Comparison of ENCODE assay signal across 13 cellular contexts in the genomic region with DNA sequence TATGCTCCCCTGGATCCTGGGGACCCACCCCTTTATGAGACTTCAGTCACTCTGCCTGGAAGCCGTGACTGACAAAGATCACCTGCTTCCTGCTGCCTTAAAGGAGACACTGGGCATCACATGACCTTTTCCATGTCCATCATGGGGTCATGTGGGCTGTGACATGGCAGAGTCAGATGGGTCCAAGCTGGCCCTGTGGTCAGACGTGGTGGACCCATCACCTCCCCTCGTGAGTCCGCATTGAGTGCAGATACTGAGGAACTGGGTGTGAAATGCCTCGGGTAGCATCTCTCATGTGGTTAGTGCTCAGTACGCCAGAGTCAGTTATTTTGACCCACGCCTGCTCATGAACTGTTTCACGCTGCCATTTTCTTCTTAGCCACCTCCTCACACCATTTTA. TPM values are rescaled to one million over a fixed set of nuclear protein-coding genes. Genes with fewer than 3 reads are reported as not detected.
DNase-seq lines count a peak whose midpoint lies in the region; ATAC-seq, FAIRE-seq and TF ChIP-seq lines count a peak whose summit lies in the region.
"Had no signal": no experiment of that assay in that cellular context is flagged by ENCODE, and none has a peak within 500 bp of the region (broad histone marks: within the 10 kb centered on the region; RNA-seq: fewer than 3 reads in every experiment).

No MANE protein-coding gene starts in this region.

- no peaks in the 10 kb centered on the region for H3K4me1 ChIP-seq in naive thymus-derived CD4-positive, alpha-beta T cell (ENCODE audit: control insufficient read depth in 2 of 2, insufficient read depth in 2 of 2, low read length in 2 of 2)

- no peak overlapping the region for H3K4me3 Mint-ChIP-seq in activated CD8-positive, alpha-beta T cell treated with anti-CD3 and anti-CD28 coated beads for 36 hours
- no peak overlapping the region for H3K4me3 Mint-ChIP-seq in activated CD8-positive, alpha-beta T cell treated with anti-CD3 and anti-CD28 coated beads, Interleukin-2, amount 10 ng/mL, durations not matched to agents 7 days and 5 days
- H3K4me3 Mint-ChIP-seq in activated T-helper 17 cell treated with anti-CD3 and anti-CD28 coated beads, Interleukin-2, amount 50 U/mL, for 72 hours, result no peak overlapping the region
- no peak overlapping the region for H3K4me3 Mint-ChIP-seq in memory B cell
- H3K4me3 Mint-ChIP-seq in naive thymus-derived CD4-positive, alpha-beta T cell, result no peak overlapping the region
- H3K4me3 Mint-ChIP-seq: HFFc6 had no signal

- no peak for TF ChIP-seq CTCF in activated CD8-positive, alpha-beta T cell treated with anti-CD3 and anti-CD28 coated beads for 36 hours (IDR thresholded peaks at IDR 0.05)
- TF ChIP-seq CTCF in D721Med (IDR thresholded peaks at IDR 0.05; ENCODE audit: insufficient read depth, missing control alignments), result no peak

- FAIRE-seq in D721Med (lab: Jason Lieb, UNC), result no peak

- intact Hi-C loops in activated CD8-positive, alpha-beta T cell treated with anti-CD3 and anti-CD28 coated beads for 36 hours (cut with micrococcal nuclease), result no loop called here
- intact Hi-C loops in naive thymus-derived CD4-positive, alpha-beta T cell (cut with micrococcal nuclease), result no loop called here

- peaks cover 0 to 5% (median 0%) of the 10 kb centered on the region in 3 experiments for H3K36me3 ChIP-seq in naive thymus-derived CD4-positive, alpha-beta T cell (ENCODE audit: control insufficient read depth in 2 of 3, insufficient read depth in 3 of 3, low read length in 3 of 3)

- POLR2A ChIA-PET in activated CD8-positive, alpha-beta T cell treated with anti-CD3 and anti-CD28 coated beads for 36 hours (lab: Charles Lee), result no interaction called here
- POLR2A ChIA-PET in activated CD8-positive, alpha-beta T cell treated with anti-CD3 and anti-CD28 coated beads, Interleukin-2, amount 10 ng/mL, durations not matched to agents 7 days and 5 days (lab: Charles Lee), result interaction anchor here (1.0 kb wide), 1 partner anchor 9 kb away, joined by 3 read pairs; no protein-coding TSS in a partner anchor
- POLR2A ChIA-PET in naive thymus-derived CD4-positive, alpha-beta T cell (lab: Charles Lee), result no interaction called here

- H3K9me3 Mint-ChIP-seq in activated CD8-positive, alpha-beta T cell treated with anti-CD3 and anti-CD28 coated beads for 36 hours, result no peaks in the 10 kb centered on the region
- H3K9me3 Mint-ChIP-seq in activated CD8-positive, alpha-beta T cell treated with anti-CD3 and anti-CD28 coated beads, Interleukin-2, amount 10 ng/mL, durations not matched to agents 7 days and 5 days (ENCODE audit: insufficient read depth), result no peaks in the 10 kb centered on the region
- no peaks in the 10 kb centered on the region for H3K9me3 Mint-ChIP-seq in activated T-helper 17 cell treated with anti-CD3 and anti-CD28 coated beads, Interleukin-2, amount 50 U/mL, for 72 hours
- no peaks in the 10 kb centered on the region for H3K9me3 Mint-ChIP-seq in memory B cell
- H3K9me3 Mint-ChIP-seq in naive thymus-derived CD4-positive, alpha-beta T cell, result no peaks in the 10 kb centered on the region
- H3K9me3 Mint-ChIP-seq: HFFc6 had no signal

- CTCF ChIA-PET in activated CD8-positive, alpha-beta T cell treated with anti-CD3 and anti-CD28 coated beads for 36 hours (lab: Charles Lee), result no interaction called here
- CTCF ChIA-PET in activated CD8-positive, alpha-beta T cell treated with anti-CD3 and anti-CD28 coated beads, Interleukin-2, amount 10 ng/mL, durations not matched to agents 7 days and 5 days (lab: Charles Lee), result no interaction called here
- CTCF ChIA-PET in naive thymus-derived CD4-positive, alpha-beta T cell (lab: Charles Lee), result no interaction called here

- peaks cover 3% of the 10 kb centered on the region for H3K4me1 Mint-ChIP-seq in activated CD8-positive, alpha-beta T cell treated with anti-CD3 and anti-CD28 coated beads for 36 hours (ENCODE audit: low read depth)
- H3K4me1 Mint-ChIP-seq in activated CD8-positive, alpha-beta T cell treated with anti-CD3 and anti-CD28 coated beads, Interleukin-2, amount 10 ng/mL, durations not matched to agents 7 days and 5 days (ENCODE audit: low read depth), result peaks cover 11% of the 10 kb centered on the region
- H3K4me1 Mint-ChIP-seq in activated T-helper 17 cell treated with anti-CD3 and anti-CD28 coated beads, Interleukin-2, amount 50 U/mL, for 72 hours, result no peaks in the 10 kb centered on the region
- peaks cover 27% of the 10 kb centered on the region for H3K4me1 Mint-ChIP-seq in memory B cell
- H3K4me1 Mint-ChIP-seq in naive thymus-derived CD4-positive, alpha-beta T cell, result peaks cover 0 to 16% (median 8%) of the 10 kb centered on the region in 7 donors

- H3K27me3 Mint-ChIP-seq in activated CD8-positive, alpha-beta T cell treated with anti-CD3 and anti-CD28 coated beads for 36 hours, result no peaks in the 10 kb centered on the region
- H3K27me3 Mint-ChIP-seq in activated CD8-positive, alpha-beta T cell treated with anti-CD3 and anti-CD28 coated beads, Interleukin-2, amount 10 ng/mL, durations not matched to agents 7 days and 5 days (ENCODE audit: low read depth), result no peaks in the 10 kb centered on the region
- H3K27me3 Mint-ChIP-seq in activated T-helper 17 cell treated with anti-CD3 and anti-CD28 coated beads, Interleukin-2, amount 50 U/mL, for 72 hours, result no peaks in the 10 kb centered on the region
- H3K27me3 Mint-ChIP-seq in memory B cell, result no peaks in the 10 kb centered on the region
- H3K27me3 Mint-ChIP-seq in naive thymus-derived CD4-positive, alpha-beta T cell, result no peaks in the 10 kb centered on the region

- no peak overlapping the region for H3K4me3 ChIP-seq in naive thymus-derived CD4-positive, alpha-beta T cell (ENCODE audit: low read length)

- ATAC-seq in activated CD8-positive, alpha-beta T cell treated with anti-CD3 and anti-CD28 coated beads for 36 hours, result no peak
- ATAC-seq in activated CD8-positive, alpha-beta T cell treated with anti-CD3 and anti-CD28 coated beads, Interleukin-2, amount 10 ng/mL, durations not matched to agents 7 days and 5 days, result no peak
- ATAC-seq in activated T-helper 17 cell treated with anti-CD3 and anti-CD28 coated beads, Interleukin-2, amount 50 U/mL, for 72 hours (replicated peaks), result no peak
- ATAC-seq in memory B cell (ENCODE audit: low read depth), result no peak
- no peak for ATAC-seq in naive thymus-derived CD4-positive, alpha-beta T cell

- no peak overlapping the region for H3K27ac ChIP-seq in naive thymus-derived CD4-positive, alpha-beta T cell (ENCODE audit: low read depth, low read length)
- H3K27ac ChIP-seq: 22Rv1 had no signal

- no peaks in the 10 kb centered on the region for H3K27me3 ChIP-seq in naive thymus-derived CD4-positive, alpha-beta T cell (ENCODE audit: control insufficient read depth in 2 of 2, insufficient read depth in 2 of 2, low read length in 2 of 2)

- H3K27ac Mint-ChIP-seq in activated CD8-positive, alpha-beta T cell treated with anti-CD3 and anti-CD28 coated beads for 36 hours, result peak overlapping the region; percentile 3
- no peak overlapping the region for H3K27ac Mint-ChIP-seq in activated CD8-positive, alpha-beta T cell treated with anti-CD3 and anti-CD28 coated beads, Interleukin-2, amount 10 ng/mL, durations not matched to agents 7 days and 5 days
- H3K27ac Mint-ChIP-seq in activated T-helper 17 cell treated with anti-CD3 and anti-CD28 coated beads, Interleukin-2, amount 50 U/mL, for 72 hours, result peak overlapping the region; percentile 80
- peak overlapping the region; percentile 61 for H3K27ac Mint-ChIP-seq in memory B cell
- no peak overlapping the region for H3K27ac Mint-ChIP-seq in naive thymus-derived CD4-positive, alpha-beta T cell
- H3K27ac Mint-ChIP-seq: HFFc6 had no signal

- H3K9me3 ChIP-seq in naive thymus-derived CD4-positive, alpha-beta T cell (ENCODE audit: control insufficient read depth in 2 of 3, low read length in 3 of 3), result no peaks in the 10 kb centered on the region

- H3K36me3 Mint-ChIP-seq in activated CD8-positive, alpha-beta T cell treated with anti-CD3 and anti-CD28 coated beads for 36 hours (ENCODE audit: low read depth), result no peaks in the 10 kb centered on the region
- no peaks in the 10 kb centered on the region for H3K36me3 Mint-ChIP-seq in activated CD8-positive, alpha-beta T cell treated with anti-CD3 and anti-CD28 coated beads, Interleukin-2, amount 10 ng/mL, durations not matched to agents 7 days and 5 days (ENCODE audit: low read depth)
- no peaks in the 10 kb centered on the region for H3K36me3 Mint-ChIP-seq in activated T-helper 17 cell treated with anti-CD3 and anti-CD28 coated beads, Interleukin-2, amount 50 U/mL, for 72 hours (ENCODE audit: low read depth)
- H3K36me3 Mint-ChIP-seq in memory B cell, result peaks cover 2% of the 10 kb centered on the region
- H3K36me3 Mint-ChIP-seq in naive thymus-derived CD4-positive, alpha-beta T cell, result peaks cover 0 to 4% (median 0%) of the 10 kb centered on the region in 5 donors

- no peak for DNase-seq in activated CD8-positive, alpha-beta T cell treated with anti-CD3 and anti-CD28 coated beads for 36 hours
- no peak for DNase-seq in activated CD8-positive, alpha-beta T cell treated with anti-CD3 and anti-CD28 coated beads, Interleukin-2, amount 10 ng/mL, durations not matched to agents 7 days and 5 days
- no peak for DNase-seq in memory B cell (ENCODE audit: low spot score in 2 of 2)
- no peak for DNase-seq in stimulated activated CD4-positive, alpha-beta T cell treated with anti-CD3 and anti-CD28 coated beads, Interleukin-15, amount 100 ng/mL, for 24 hours
- no peak for DNase-seq in naive thymus-derived CD4-positive, alpha-beta T cell
- DNase-seq in D721Med (ENCODE audit: insufficient read length, low spot score), result no peak
- DNase-seq in LoVo (ENCODE audit: low spot score), result no peak
- DNase-seq: Calu3, HFFc6, Kasumi-1, NCI-H2029 treated with DMSO at 0.1 percent for 48 hours had no signal

RNA-seq across cellular contexts. Expression of a gene that starts 27.1 kb away (rescaled TPM):
- under 1 TPM; 0.07 to 0.16 TPM for total RNA-seq in activated CD8-positive, alpha-beta T cell treated with anti-CD3 and anti-CD28 coated beads for 36 hours
- under 1 TPM; 0.16 to 0.24 TPM for total RNA-seq in activated CD8-positive, alpha-beta T cell treated with anti-CD3 and anti-CD28 coated beads, Interleukin-2, amount 10 ng/mL, durations not matched to agents 7 days and 5 days
- total RNA-seq in activated T-helper 17 cell treated with anti-CD3 and anti-CD28 coated beads, Interleukin-2, amount 50 U/mL, for 72 hours, result under 1 TPM; 0.06 to 0.40 TPM
- 1 to 10 TPM in 1 of 5 experiments, under 1 TPM in 4; 0.07 to 1.2 (median 0.73) TPM for total RNA-seq in naive thymus-derived CD4-positive, alpha-beta T cell
- polyA plus RNA-seq in naive thymus-derived CD4-positive, alpha-beta T cell, result under 1 TPM; 0.41 to 0.60 TPM

RNA-seq across cellular contexts. Expression of a gene that starts 40.7 kb away (rescaled TPM):
- 10 to 100 TPM; 20.9 to 21.2 TPM for total RNA-seq in activated CD8-positive, alpha-beta T cell treated with anti-CD3 and anti-CD28 coated beads for 36 hours
- total RNA-seq in activated CD8-positive, alpha-beta T cell treated with anti-CD3 and anti-CD28 coated beads, Interleukin-2, amount 10 ng/mL, durations not matched to agents 7 days and 5 days, result 10 to 100 TPM; 28.3 to 29.2 TPM
- total RNA-seq in activated T-helper 17 cell treated with anti-CD3 and anti-CD28 coated beads, Interleukin-2, amount 50 U/mL, for 72 hours, result 10 to 100 TPM; 19.8 to 27.7 TPM
- total RNA-seq in naive thymus-derived CD4-positive, alpha-beta T cell, result 10 to 100 TPM; 20.0 to 28.3 (median 21.9) TPM
- polyA plus RNA-seq in naive thymus-derived CD4-positive, alpha-beta T cell, result 1 to 10 TPM; 1.4 to 1.5 TPM

RNA-seq across cellular contexts. Expression of a gene that starts 44.4 kb away (rescaled TPM):
- total RNA-seq in activated CD8-positive, alpha-beta T cell treated with anti-CD3 and anti-CD28 coated beads for 36 hours, result 10 to 100 TPM; 27.3 to 28.8 TPM
- total RNA-seq in activated CD8-positive, alpha-beta T cell treated with anti-CD3 and anti-CD28 coated beads, Interleukin-2, amount 10 ng/mL, durations not matched to agents 7 days and 5 days, result 10 to 100 TPM; 54.0 to 55.5 TPM
- total RNA-seq in activated T-helper 17 cell treated with anti-CD3 and anti-CD28 coated beads, Interleukin-2, amount 50 U/mL, for 72 hours, result 10 to 100 TPM; 12.9 to 32.1 TPM
- total RNA-seq in naive thymus-derived CD4-positive, alpha-beta T cell, result 10 to 100 TPM; 44.6 to 61.9 (median 53.0) TPM
- polyA plus RNA-seq in naive thymus-derived CD4-positive, alpha-beta T cell, result 100 to 1,000 TPM; 173 to 174 TPM

RNA-seq across cellular contexts. Expression of a gene that starts 44.9 kb away (rescaled TPM):
- total RNA-seq in activated CD8-positive, alpha-beta T cell treated with anti-CD3 and anti-CD28 coated beads for 36 hours, result 10 to 100 TPM in 1 of 2 experiments, 1 to 10 TPM in 1; 8.9 to 10.8 TPM
- 10 to 100 TPM; 16.0 to 16.7 TPM for total RNA-seq in activated CD8-positive, alpha-beta T cell treated with anti-CD3 and anti-CD28 coated beads, Interleukin-2, amount 10 ng/mL, durations not matched to agents 7 days and 5 days
- total RNA-seq in activated T-helper 17 cell treated with anti-CD3 and anti-CD28 coated beads, Interleukin-2, amount 50 U/mL, for 72 hours, result 10 to 100 TPM; 13.9 to 16.7 TPM
- total RNA-seq in naive thymus-derived CD4-positive, alpha-beta T cell, result 10 to 100 TPM; 13.7 to 24.9 (median 15.4) TPM
- polyA plus RNA-seq in naive thymus-derived CD4-positive, alpha-beta T cell, result 10 to 100 TPM in 1 of 2 donors, 1 to 10 TPM in 1; 6.9 to 17.4 TPM

RNA-seq across cellular contexts. Expression of a gene that starts 54.6 kb away (rescaled TPM):
- 10 to 100 TPM; 44.1 to 46.8 TPM for total RNA-seq in activated CD8-positive, alpha-beta T cell treated with anti-CD3 and anti-CD28 coated beads for 36 hours
- 10 to 100 TPM; 30.2 to 31.7 TPM for total RNA-seq in activated CD8-positive, alpha-beta T cell treated with anti-CD3 and anti-CD28 coated beads, Interleukin-2, amount 10 ng/mL, durations not matched to agents 7 days and 5 days
- 10 to 100 TPM; 56.9 to 57.2 TPM for total RNA-seq in activated T-helper 17 cell treated with anti-CD3 and anti-CD28 coated beads, Interleukin-2, amount 50 U/mL, for 72 hours
- total RNA-seq in naive thymus-derived CD4-positive, alpha-beta T cell, result 10 to 100 TPM in 4 of 5 experiments, 1 to 10 TPM in 1; 4.9 to 31.6 (median 16.6) TPM
- 10 to 100 TPM; 46.3 to 65.5 TPM for polyA plus RNA-seq in naive thymus-derived CD4-positive, alpha-beta T cell

Comparison
In these comparisons a context has a peak if more than half of its experiments do, and no peak if none do; other contexts are left out.
1. H3K27ac Mint-ChIP-seq: peak in activated CD8-positive, alpha-beta T cell treated with anti-CD3 and anti-CD28 coated beads for 36 hours (single experiment), activated T-helper 17 cell treated with anti-CD3 and anti-CD28 coated beads, Interleukin-2, amount 50 U/mL, for 72 hours (single experiment) and memory B cell (single experiment); none in activated CD8-positive, alpha-beta T cell treated with anti-CD3 and anti-CD28 coated beads, Interleukin-2, amount 10 ng/mL, durations not matched to agents 7 days and 5 days (single experiment) and naive thymus-derived CD4-positive, alpha-beta T cell (0 of 9).